In the genomic region with DNA sequence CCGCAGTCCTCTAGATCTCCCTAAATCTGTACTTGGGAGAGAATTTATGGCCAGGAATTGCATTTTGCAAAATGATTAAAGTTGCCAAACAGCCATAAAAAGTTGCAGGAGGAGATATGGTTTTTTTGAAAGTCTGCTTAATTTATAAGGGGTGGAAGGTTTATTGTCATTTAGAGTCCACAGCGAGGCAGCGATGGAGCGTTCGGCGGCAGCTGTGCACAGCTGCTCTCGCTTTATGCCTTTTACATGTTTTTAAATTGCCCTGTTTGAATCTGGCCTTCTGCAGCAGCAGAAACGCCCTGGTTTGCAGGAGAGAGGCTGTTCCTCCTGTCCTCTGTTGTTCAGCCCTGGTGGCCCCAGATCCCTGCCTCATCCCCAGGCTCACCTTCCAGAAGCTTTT, we compare ENCODE assay signal across 23 cellular contexts.
"Had no signal": no experiment of that assay in that cellular context is flagged by ENCODE, and none has a peak within 500 bp of the region (broad histone marks: within the 10 kb centered on the region; RNA-seq: fewer than 3 reads in every experiment).

No MANE protein-coding gene starts in this region.

- H3K36me3 Mint-ChIP-seq: activated CD4-positive, alpha-beta memory T cell treated with anti-CD3 and anti-CD28 coated beads for 36 hours; activated naive CD8-positive, alpha-beta T cell treated with anti-CD3 and anti-CD28 coated beads, Interleukin-2, amount 10 ng/mL, durations not matched to agents 7 days and 5 days; naive thymus-derived CD8-positive, alpha-beta T cell; stimulated activated effector memory CD8-positive, alpha-beta T cell treated with anti-CD3 and anti-CD28 coated beads, Interleukin-12 subunit alpha, Interleukin-12 subunit beta, amount 100 ng/mL, for 72 hours had no signal

- H3K36me3 ChIP-seq: heart right ventricle, pancreas, right lobe of liver, uterus had no signal

- H3K9me3 Mint-ChIP-seq: activated CD4-positive, alpha-beta memory T cell treated with anti-CD3 and anti-CD28 coated beads for 36 hours; activated naive CD4-positive, alpha-beta T cell treated with anti-CD3 and anti-CD28 coated beads for 36 hours; activated naive CD8-positive, alpha-beta T cell treated with anti-CD3 and anti-CD28 coated beads, Interleukin-2, amount 10 ng/mL, durations not matched to agents 7 days and 5 days; naive thymus-derived CD8-positive, alpha-beta T cell; stimulated activated effector memory CD8-positive, alpha-beta T cell treated with anti-CD3 and anti-CD28 coated beads, Interleukin-12 subunit alpha, Interleukin-12 subunit beta, amount 100 ng/mL, for 72 hours; T-helper 1 cell treated with Interleukin-12 subunit alpha and Interleukin-12 subunit beta and Interleukin-4 antibody, amounts not matched to agents 30 μg/mL and 1 μg/mL, for 36 hours had no signal

- ATAC-seq: left colon; naive thymus-derived CD8-positive, alpha-beta T cell; pancreas; psoas muscle had no signal

- H3K9me3 ChIP-seq: pancreas, psoas muscle, right lobe of liver, uterus had no signal

- H3K27ac ChIP-seq: epithelial cell of prostate, heart right ventricle, pancreas, psoas muscle, right lobe of liver, skin epidermis, uterus had no signal

- H3K4me1 ChIP-seq: heart right ventricle, pancreas, psoas muscle, right lobe of liver, uterus had no signal

- H3K27me3 ChIP-seq: pancreas, right lobe of liver had no signal

- DNase-seq: activated CD4-positive, alpha-beta memory T cell treated with anti-CD3 and anti-CD28 coated beads for 36 hours; activated CD4-positive, alpha-beta T cell treated with anti-CD3 and anti-CD28 coated beads for 48 hours; activated naive CD4-positive, alpha-beta T cell treated with anti-CD3 and anti-CD28 coated beads for 36 hours; activated naive CD8-positive, alpha-beta T cell treated with anti-CD3 and anti-CD28 coated beads, Interleukin-2, amount 10 ng/mL, durations not matched to agents 7 days and 5 days; activated T-cell treated with anti-CD3 and anti-CD28 coated beads, Interleukin-2, amount 50 U/mL, for 48 hours; amygdala; cerebellar nuclear complex; cortex of kidney; heart right ventricle; islet precursor cell; naive thymus-derived CD8-positive, alpha-beta T cell; pancreas; psoas muscle; right lobe of liver; stimulated activated CD4-positive, alpha-beta T cell treated with anti-CD3 and anti-CD28 coated beads, Interleukin-1b, Interleukin-23, amount 100 ng/mL, for 48 hours; trophoblast cell; uterus had no signal

- H3K4me3 Mint-ChIP-seq: activated CD4-positive, alpha-beta memory T cell treated with anti-CD3 and anti-CD28 coated beads for 36 hours; activated naive CD4-positive, alpha-beta T cell treated with anti-CD3 and anti-CD28 coated beads for 36 hours; activated naive CD8-positive, alpha-beta T cell treated with anti-CD3 and anti-CD28 coated beads, Interleukin-2, amount 10 ng/mL, durations not matched to agents 7 days and 5 days; naive thymus-derived CD8-positive, alpha-beta T cell; stimulated activated effector memory CD8-positive, alpha-beta T cell treated with anti-CD3 and anti-CD28 coated beads, Interleukin-12 subunit alpha, Interleukin-12 subunit beta, amount 100 ng/mL, for 72 hours; T-helper 1 cell treated with Interleukin-12 subunit alpha and Interleukin-12 subunit beta and Interleukin-4 antibody, amounts not matched to agents 30 μg/mL and 1 μg/mL, for 36 hours had no signal

- H3K4me1 Mint-ChIP-seq: stimulated activated effector memory CD8-positive, alpha-beta T cell treated with anti-CD3 and anti-CD28 coated beads, Interleukin-12 subunit alpha, Interleukin-12 subunit beta, amount 100 ng/mL, for 72 hours had no signal

- H3K27ac Mint-ChIP-seq: activated CD4-positive, alpha-beta memory T cell treated with anti-CD3 and anti-CD28 coated beads for 36 hours; activated naive CD4-positive, alpha-beta T cell treated with anti-CD3 and anti-CD28 coated beads for 36 hours; activated naive CD8-positive, alpha-beta T cell treated with anti-CD3 and anti-CD28 coated beads, Interleukin-2, amount 10 ng/mL, durations not matched to agents 7 days and 5 days; naive thymus-derived CD8-positive, alpha-beta T cell; stimulated activated effector memory CD8-positive, alpha-beta T cell treated with anti-CD3 and anti-CD28 coated beads, Interleukin-12 subunit alpha, Interleukin-12 subunit beta, amount 100 ng/mL, for 72 hours; T-helper 1 cell treated with Interleukin-12 subunit alpha and Interleukin-12 subunit beta and Interleukin-4 antibody, amounts not matched to agents 30 μg/mL and 1 μg/mL, for 36 hours had no signal

- H3K4me3 ChIP-seq: heart right ventricle, lung, pancreas, psoas muscle, right lobe of liver, skin epidermis, uterus had no signal
